2 cellular contexts compared by ENCODE assay signal in the genomic region with DNA sequence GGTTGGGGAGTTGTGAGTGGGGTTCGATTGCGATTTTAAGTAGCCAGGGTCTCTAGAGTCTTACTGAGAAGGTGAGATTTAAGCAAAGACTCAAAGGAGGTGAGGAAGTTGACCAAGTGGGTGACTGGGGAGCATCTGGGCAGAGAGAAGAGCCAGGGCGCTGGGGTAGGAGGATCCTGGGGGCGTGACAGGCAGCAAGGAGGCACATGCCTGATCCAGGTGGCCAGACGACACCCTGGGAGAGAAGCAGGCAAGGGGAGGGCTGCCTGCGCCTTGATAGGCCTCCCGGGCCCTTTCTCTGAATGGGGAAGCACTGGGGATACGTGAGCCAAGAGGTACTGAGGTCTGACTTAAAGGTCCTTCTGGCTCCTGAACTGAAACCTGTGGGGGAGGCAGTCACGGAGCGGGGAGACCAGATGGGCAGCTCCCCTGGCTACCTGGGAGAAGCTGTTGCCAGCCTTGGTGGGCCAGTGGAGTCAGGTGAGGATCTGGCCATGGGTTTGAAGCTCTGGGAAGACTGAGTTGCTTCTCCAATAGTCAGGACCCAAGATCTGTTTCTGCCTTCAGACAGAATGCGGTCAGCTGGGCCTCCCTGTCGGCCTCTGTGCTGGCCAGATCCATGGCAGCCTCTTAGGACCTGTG.
TF ChIP-seq lines count a peak whose summit lies in the region.

No MANE protein-coding gene starts in this region.

TF ChIP-seq in SK-N-SH, 30 proteins besides CTCF, POLR2A, EP300 and RAD21:
- no peak for TF ChIP-seq FOSL2 (IDR thresholded peaks at IDR 0.05; ENCODE audit: borderline replicate concordance, low read depth)
- no peak for TF ChIP-seq FOXJ3 (CRISPR knock-in tag; IDR thresholded peaks at IDR 0.05)
- TF ChIP-seq, protein P1, sequence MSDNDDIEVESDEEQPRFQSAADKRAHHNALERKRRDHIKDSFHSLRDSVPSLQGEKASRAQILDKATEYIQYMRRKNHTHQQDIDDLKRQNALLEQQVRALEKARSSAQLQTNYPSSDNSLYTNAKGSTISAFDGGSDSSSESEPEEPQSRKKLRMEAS (IDR thresholded peaks at IDR 0.05; ENCODE audit: low read depth): no peak
- TF ChIP-seq, protein P2, sequence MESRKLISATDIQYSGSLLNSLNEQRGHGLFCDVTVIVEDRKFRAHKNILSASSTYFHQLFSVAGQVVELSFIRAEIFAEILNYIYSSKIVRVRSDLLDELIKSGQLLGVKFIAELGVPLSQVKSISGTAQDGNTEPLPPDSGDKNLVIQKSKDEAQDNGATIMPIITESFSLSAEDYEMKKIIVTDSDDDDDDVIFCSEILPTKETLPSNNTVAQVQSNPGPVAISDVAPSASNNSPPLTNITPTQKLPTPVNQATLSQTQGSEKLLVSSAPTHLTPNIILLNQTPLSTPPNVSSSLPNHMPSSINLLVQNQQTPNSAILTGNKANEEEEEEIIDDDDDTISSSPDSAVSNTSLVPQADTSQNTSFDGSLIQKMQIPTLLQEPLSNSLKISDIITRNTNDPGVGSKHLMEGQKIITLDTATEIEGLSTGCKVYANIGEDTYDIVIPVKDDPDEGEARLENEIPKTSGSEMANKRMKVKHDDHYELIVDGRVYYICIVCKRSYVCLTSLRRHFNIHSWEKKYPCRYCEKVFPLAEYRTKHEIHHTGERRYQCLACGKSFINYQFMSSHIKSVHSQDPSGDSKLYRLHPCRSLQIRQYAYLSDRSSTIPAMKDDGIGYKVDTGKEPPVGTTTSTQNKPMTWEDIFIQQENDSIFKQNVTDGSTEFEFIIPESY (IDR thresholded peaks at IDR 0.05; ENCODE audit: borderline replicate concordance, low read depth): no peak

TF ChIP-seq in SK-N-SH treated with all-trans-retinoic acid at 6 μM for 48 hours, 23 proteins besides CTCF, POLR2A, EP300 and RAD21:
- TF ChIP-seq BACH2 (CRISPR knock-in tag; IDR thresholded peaks at IDR 0.05; ENCODE audit: borderline replicate concordance) (no peak), CSDC2 (CRISPR knock-in tag; IDR thresholded peaks at IDR 0.05) (no peak), TCF4 (CRISPR knock-in tag; IDR thresholded peaks at IDR 0.05; ENCODE audit: borderline replicate concordance) (no peak), OSR1 (CRISPR knock-in tag; IDR thresholded peaks at IDR 0.05) (no peak), GLIS3 (CRISPR knock-in tag; IDR thresholded peaks at IDR 0.05) (no peak), PPARA (CRISPR knock-in tag; IDR thresholded peaks at IDR 0.05; ENCODE audit: borderline replicate concordance) (no peak), ZNF565 (CRISPR knock-in tag; conservative IDR thresholded peaks at IDR 0.05; ENCODE audit: low read depth) (no peak), TOX (CRISPR knock-in tag; IDR thresholded peaks at IDR 0.05; ENCODE audit: borderline replicate concordance) (no peak), ZFP3 (CRISPR knock-in tag; IDR thresholded peaks at IDR 0.05) (no peak), ISL1 (CRISPR knock-in tag; IDR thresholded peaks at IDR 0.05) (no peak), ZC3H10 (CRISPR knock-in tag; IDR thresholded peaks at IDR 0.05) (no peak), RARB (CRISPR knock-in tag; IDR thresholded peaks at IDR 0.05) (no peak), ZFP30 (CRISPR knock-in tag; IDR thresholded peaks at IDR 0.05) (no peak), ARNTL (CRISPR knock-in tag; IDR thresholded peaks at IDR 0.05; ENCODE audit: borderline replicate concordance, low read depth) (no peak), SNAI2 (CRISPR knock-in tag; IDR thresholded peaks at IDR 0.05) (no peak), ZNF8 (CRISPR knock-in tag; IDR thresholded peaks at IDR 0.05) (no peak)
- TF ChIP-seq, protein P3, sequence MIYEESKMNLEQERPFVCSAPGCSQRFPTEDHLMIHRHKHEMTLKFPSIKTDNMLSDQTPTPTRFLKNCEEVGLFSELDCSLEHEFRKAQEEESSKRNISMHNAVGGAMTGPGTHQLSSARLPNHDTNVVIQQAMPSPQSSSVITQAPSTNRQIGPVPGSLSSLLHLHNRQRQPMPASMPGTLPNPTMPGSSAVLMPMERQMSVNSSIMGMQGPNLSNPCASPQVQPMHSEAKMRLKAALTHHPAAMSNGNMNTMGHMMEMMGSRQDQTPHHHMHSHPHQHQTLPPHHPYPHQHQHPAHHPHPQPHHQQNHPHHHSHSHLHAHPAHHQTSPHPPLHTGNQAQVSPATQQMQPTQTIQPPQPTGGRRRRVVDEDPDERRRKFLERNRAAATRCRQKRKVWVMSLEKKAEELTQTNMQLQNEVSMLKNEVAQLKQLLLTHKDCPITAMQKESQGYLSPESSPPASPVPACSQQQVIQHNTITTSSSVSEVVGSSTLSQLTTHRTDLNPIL (CRISPR knock-in tag; IDR thresholded peaks at IDR 0.05; ENCODE audit: low read depth): no peak
- TF ChIP-seq, protein P4, sequence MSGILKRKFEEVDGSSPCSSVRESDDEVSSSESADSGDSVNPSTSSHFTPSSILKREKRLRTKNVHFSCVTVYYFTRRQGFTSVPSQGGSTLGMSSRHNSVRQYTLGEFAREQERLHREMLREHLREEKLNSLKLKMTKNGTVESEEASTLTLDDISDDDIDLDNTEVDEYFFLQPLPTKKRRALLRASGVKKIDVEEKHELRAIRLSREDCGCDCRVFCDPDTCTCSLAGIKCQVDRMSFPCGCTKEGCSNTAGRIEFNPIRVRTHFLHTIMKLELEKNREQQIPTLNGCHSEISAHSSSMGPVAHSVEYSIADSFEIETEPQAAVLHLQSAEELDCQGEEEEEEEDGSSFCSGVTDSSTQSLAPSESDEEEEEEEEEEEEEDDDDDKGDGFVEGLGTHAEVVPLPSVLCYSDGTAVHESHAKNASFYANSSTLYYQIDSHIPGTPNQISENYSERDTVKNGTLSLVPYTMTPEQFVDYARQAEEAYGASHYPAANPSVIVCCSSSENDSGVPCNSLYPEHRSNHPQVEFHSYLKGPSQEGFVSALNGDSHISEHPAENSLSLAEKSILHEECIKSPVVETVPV (CRISPR knock-in tag; IDR thresholded peaks at IDR 0.05): no peak
- TF ChIP-seq, protein P5, sequence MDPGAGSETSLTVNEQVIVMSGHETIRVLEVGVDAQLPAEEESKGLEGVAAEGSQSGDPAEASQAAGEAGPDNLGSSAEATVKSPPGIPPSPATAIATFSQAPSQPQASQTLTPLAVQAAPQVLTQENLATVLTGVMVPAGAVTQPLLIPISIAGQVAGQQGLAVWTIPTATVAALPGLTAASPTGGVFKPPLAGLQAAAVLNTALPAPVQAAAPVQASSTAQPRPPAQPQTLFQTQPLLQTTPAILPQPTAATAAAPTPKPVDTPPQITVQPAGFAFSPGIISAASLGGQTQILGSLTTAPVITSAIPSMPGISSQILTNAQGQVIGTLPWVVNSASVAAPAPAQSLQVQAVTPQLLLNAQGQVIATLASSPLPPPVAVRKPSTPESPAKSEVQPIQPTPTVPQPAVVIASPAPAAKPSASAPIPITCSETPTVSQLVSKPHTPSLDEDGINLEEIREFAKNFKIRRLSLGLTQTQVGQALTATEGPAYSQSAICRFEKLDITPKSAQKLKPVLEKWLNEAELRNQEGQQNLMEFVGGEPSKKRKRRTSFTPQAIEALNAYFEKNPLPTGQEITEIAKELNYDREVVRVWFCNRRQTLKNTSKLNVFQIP (CRISPR knock-in tag; IDR thresholded peaks at IDR 0.05; ENCODE audit: borderline replicate concordance, low read depth): no peak
- TF ChIP-seq, protein P6, sequence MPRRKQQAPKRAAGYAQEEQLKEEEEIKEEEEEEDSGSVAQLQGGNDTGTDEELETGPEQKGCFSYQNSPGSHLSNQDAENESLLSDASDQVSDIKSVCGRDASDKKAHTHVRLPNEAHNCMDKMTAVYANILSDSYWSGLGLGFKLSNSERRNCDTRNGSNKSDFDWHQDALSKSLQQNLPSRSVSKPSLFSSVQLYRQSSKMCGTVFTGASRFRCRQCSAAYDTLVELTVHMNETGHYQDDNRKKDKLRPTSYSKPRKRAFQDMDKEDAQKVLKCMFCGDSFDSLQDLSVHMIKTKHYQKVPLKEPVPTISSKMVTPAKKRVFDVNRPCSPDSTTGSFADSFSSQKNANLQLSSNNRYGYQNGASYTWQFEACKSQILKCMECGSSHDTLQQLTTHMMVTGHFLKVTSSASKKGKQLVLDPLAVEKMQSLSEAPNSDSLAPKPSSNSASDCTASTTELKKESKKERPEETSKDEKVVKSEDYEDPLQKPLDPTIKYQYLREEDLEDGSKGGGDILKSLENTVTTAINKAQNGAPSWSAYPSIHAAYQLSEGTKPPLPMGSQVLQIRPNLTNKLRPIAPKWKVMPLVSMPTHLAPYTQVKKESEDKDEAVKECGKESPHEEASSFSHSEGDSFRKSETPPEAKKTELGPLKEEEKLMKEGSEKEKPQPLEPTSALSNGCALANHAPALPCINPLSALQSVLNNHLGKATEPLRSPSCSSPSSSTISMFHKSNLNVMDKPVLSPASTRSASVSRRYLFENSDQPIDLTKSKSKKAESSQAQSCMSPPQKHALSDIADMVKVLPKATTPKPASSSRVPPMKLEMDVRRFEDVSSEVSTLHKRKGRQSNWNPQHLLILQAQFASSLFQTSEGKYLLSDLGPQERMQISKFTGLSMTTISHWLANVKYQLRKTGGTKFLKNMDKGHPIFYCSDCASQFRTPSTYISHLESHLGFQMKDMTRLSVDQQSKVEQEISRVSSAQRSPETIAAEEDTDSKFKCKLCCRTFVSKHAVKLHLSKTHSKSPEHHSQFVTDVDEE (CRISPR knock-in tag; IDR thresholded peaks at IDR 0.05): no peak
